1 cellular context compared by ENCODE assay signal in genomic region chr10:49593564-49593875, GRCh38.
TF ChIP-seq lines count a peak whose summit lies in the region.

No MANE protein-coding gene starts in this region.

TF ChIP-seq in K562, 482 proteins besides CTCF, POLR2A, EP300 and RAD21:
- TF ChIP-seq TBL1XR1 (IDR thresholded peaks at IDR 0.05; ENCODE audit: low read length in 2 of 2) = no peak
- TF ChIP-seq SRSF7 (optimal IDR thresholded peaks at IDR 0.05; ENCODE audit: low read depth, low read length) = no peak
- TF ChIP-seq RNF2 (IDR thresholded peaks at IDR 0.05) = no peak
- TF ChIP-seq ZHX1 (conservative IDR thresholded peaks at IDR 0.05; ENCODE audit: low read length) = no peak
- TF ChIP-seq POLR2AphosphoS5 (IDR thresholded peaks at IDR 0.05; ENCODE audit: control insufficient read depth, insufficient read depth, low read depth, low read length) = no peak
- TF ChIP-seq IRF1 (CRISPR knock-in tag; IDR thresholded peaks at IDR 0.05; ENCODE audit: borderline replicate concordance) = no peak
- no peak for TF ChIP-seq ZNF589 (CRISPR knock-in tag; IDR thresholded peaks at IDR 0.05; ENCODE audit: low read depth)
- TF ChIP-seq ZNF140 (CRISPR knock-in tag; IDR thresholded peaks at IDR 0.05) = no peak
- no peak for TF ChIP-seq ZNF655 (CRISPR knock-in tag; IDR thresholded peaks at IDR 0.05)
- no peak for TF ChIP-seq ZNF584 (CRISPR knock-in tag; IDR thresholded peaks at IDR 0.05; ENCODE audit: low read depth)
- TF ChIP-seq BRD9 (IDR thresholded peaks at IDR 0.05; ENCODE audit: low read depth, partially characterized antibody) = no peak
- TF ChIP-seq FOXM1 (IDR thresholded peaks at IDR 0.05; ENCODE audit: low read depth) = no peak
- no peak for TF ChIP-seq FOXM1 (CRISPR knock-in tag; IDR thresholded peaks at IDR 0.05; ENCODE audit: low read depth)
- no peak for TF ChIP-seq SMARCC2 (IDR thresholded peaks at IDR 0.05; ENCODE audit: low read depth)
- no peak for TF ChIP-seq RFX7 (CRISPR knock-in tag; IDR thresholded peaks at IDR 0.05)
- no peak for TF ChIP-seq NCOA4 (IDR thresholded peaks at IDR 0.05; ENCODE audit: partially characterized antibody)
- TF ChIP-seq PCBP1 (IDR thresholded peaks at IDR 0.05; ENCODE audit: low read depth, low read length, poor library complexity, severe bottlenecking) = no peak
- TF ChIP-seq MYBL2 (IDR thresholded peaks at IDR 0.05; ENCODE audit: low read depth) = no peak
- TF ChIP-seq MYBL2 (CRISPR knock-in tag; IDR thresholded peaks at IDR 0.05; ENCODE audit: borderline replicate concordance) = no peak
- no peak for TF ChIP-seq DPF2 (IDR thresholded peaks at IDR 0.05)
- no peak for TF ChIP-seq NFYB (IDR thresholded peaks at IDR 0.05; ENCODE audit: extremely low read depth, insufficient read length)
- no peak for TF ChIP-seq L3MBTL2 (IDR thresholded peaks at IDR 0.05)
